In the genomic region with DNA sequence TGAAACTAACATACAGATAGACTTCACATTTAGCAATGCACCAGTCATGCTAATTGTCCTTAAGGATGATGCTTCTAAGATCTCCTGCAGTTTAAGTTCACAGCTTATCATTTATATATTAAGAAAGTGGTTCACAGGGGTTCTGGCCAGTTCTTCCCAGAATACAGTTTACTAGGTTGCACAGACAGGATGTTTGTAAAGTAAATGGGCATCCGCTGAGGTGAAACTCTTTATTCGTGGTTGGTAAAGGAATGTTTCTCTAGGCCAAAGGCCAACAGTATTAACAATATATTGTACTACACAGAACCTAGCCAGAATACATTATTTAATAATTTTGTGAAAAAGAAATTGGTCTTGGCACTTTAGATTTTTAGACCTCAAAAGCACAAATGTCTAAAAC, we compare ENCODE assay signal across 28 cellular contexts.
"Had no signal": no experiment of that assay in that cellular context is flagged by ENCODE, and none has a peak within 500 bp of the region (broad histone marks: within the 10 kb centered on the region; RNA-seq: fewer than 3 reads in every experiment).

No MANE protein-coding gene starts in this region.

- H2AFZ ChIP-seq: neural progenitor cell, parathyroid adenoma had no signal

- H3K79me2 ChIP-seq: parathyroid adenoma had no signal

- H3K9ac ChIP-seq: neural progenitor cell, parathyroid adenoma had no signal

- H3K4me1 ChIP-seq: left lung, lower lobe of right lung, neural progenitor cell, parathyroid adenoma, psoas muscle, right atrium auricular region, right lobe of liver, tibial nerve, uterus had no signal

- H3K36me3 ChIP-seq: left lung, lower lobe of right lung, neural progenitor cell, neutrophil, right atrium auricular region, right lobe of liver, tibial nerve, uterus had no signal

- DNase-seq: kidney; left colon; left lung; lower lobe of right lung; mesendoderm; naive B cell; natural killer cell; nephron progenitor cell; occipital lobe; psoas muscle; right lobe of liver; stimulated activated CD4-positive, alpha-beta T cell treated with anti-CD3 and anti-CD28 coated beads, Interleukin-1b, Interleukin-23, amount 100 ng/mL, for 48 hours; stimulated activated CD4-positive, alpha-beta T cell treated with anti-CD3 and anti-CD28 coated beads, Interleukin-2, amount 100 ng/mL, for 48 hours; stimulated activated CD4-positive, alpha-beta T cell treated with anti-CD3 and anti-CD28 coated beads, Interleukin-4, amount 100 ng/mL, for 4 hours; stimulated activated CD8-positive, alpha-beta memory T cell treated with anti-CD3 and anti-CD28 coated beads, Interleukin-4, amount 100 ng/mL, for 48 hours; stimulated activated naive CD4-positive, alpha-beta T cell treated with Interleukin-2 at 50 U/mL for 16 hours; stimulated activated naive CD8-positive, alpha-beta T cell treated with anti-CD3 and anti-CD28 coated beads, Interleukin-15, amount 100 ng/mL, for 72 hours; substantia nigra; uterus had no signal

- H3K4me2 ChIP-seq: neural progenitor cell, smooth muscle cell had no signal

- H3K4me1 Mint-ChIP-seq: mesothelial cell of epicardium; naive B cell; natural killer cell; nephron progenitor cell; neural progenitor cell; stimulated activated memory B cell treated with anti-CD40 and anti-IgM and Interleukin-4, amounts not matched to agents 10 μg/mL and 1 μg/mL and 100 μg/mL, for 72 hours; stimulated activated naive CD8-positive, alpha-beta T cell treated with anti-CD3 and anti-CD28 coated beads, Interleukin-15, amount 100 ng/mL, for 72 hours had no signal

- H3K27ac Mint-ChIP-seq: mesothelial cell of epicardium; naive B cell; natural killer cell; nephron progenitor cell; neural progenitor cell; stimulated activated memory B cell treated with anti-CD40 and anti-IgM and Interleukin-4, amounts not matched to agents 10 μg/mL and 1 μg/mL and 100 μg/mL, for 72 hours; stimulated activated naive CD8-positive, alpha-beta T cell treated with anti-CD3 and anti-CD28 coated beads, Interleukin-15, amount 100 ng/mL, for 72 hours; type B pancreatic cell had no signal

- H3K27me3 ChIP-seq: left lung, neural progenitor cell, neutrophil, right atrium auricular region, right lobe of liver, tibial nerve, uterus had no signal

- H3K27me3 Mint-ChIP-seq: naive B cell; stimulated activated memory B cell treated with anti-CD40 and anti-IgM and Interleukin-4, amounts not matched to agents 10 μg/mL and 1 μg/mL and 100 μg/mL, for 72 hours; stimulated activated naive CD8-positive, alpha-beta T cell treated with anti-CD3 and anti-CD28 coated beads, Interleukin-15, amount 100 ng/mL, for 72 hours; type B pancreatic cell had no signal

- H3K36me3 Mint-ChIP-seq: mesothelial cell of epicardium; naive B cell; natural killer cell; neural progenitor cell; stimulated activated memory B cell treated with anti-CD40 and anti-IgM and Interleukin-4, amounts not matched to agents 10 μg/mL and 1 μg/mL and 100 μg/mL, for 72 hours; type B pancreatic cell had no signal

- H3K9me3 Mint-ChIP-seq: mesothelial cell of epicardium, nephron progenitor cell, neural progenitor cell, type B pancreatic cell had no signal

- H3K27ac ChIP-seq: left lung, lower lobe of right lung, neural progenitor cell, neutrophil, parathyroid adenoma, psoas muscle, right atrium auricular region, right lobe of liver, tibial nerve, uterus had no signal

- H3K4me3 Mint-ChIP-seq: mesothelial cell of epicardium; naive B cell; natural killer cell; nephron progenitor cell; neural progenitor cell; stimulated activated memory B cell treated with anti-CD40 and anti-IgM and Interleukin-4, amounts not matched to agents 10 μg/mL and 1 μg/mL and 100 μg/mL, for 72 hours; stimulated activated naive CD8-positive, alpha-beta T cell treated with anti-CD3 and anti-CD28 coated beads, Interleukin-15, amount 100 ng/mL, for 72 hours; type B pancreatic cell had no signal

- ATAC-seq: left colon; left lung; lower lobe of right lung; natural killer cell; psoas muscle; right lobe of liver; stimulated activated memory B cell treated with anti-CD40 and anti-IgM and Interleukin-4, amounts not matched to agents 10 μg/mL and 1 μg/mL and 100 μg/mL, for 72 hours; stimulated activated naive CD8-positive, alpha-beta T cell treated with anti-CD3 and anti-CD28 coated beads, Interleukin-15, amount 100 ng/mL, for 72 hours had no signal

- H3K9me3 ChIP-seq: left lung, lower lobe of right lung, neutrophil, psoas muscle, right atrium auricular region, right lobe of liver, tibial nerve, uterus had no signal

- H3K4me3 ChIP-seq: left lung, lower lobe of right lung, neural progenitor cell, psoas muscle, right atrium auricular region, right lobe of liver, smooth muscle cell, tibial nerve, uterus had no signal
